Comparison of ENCODE assay signal across 17 cellular contexts in the genomic region with DNA sequence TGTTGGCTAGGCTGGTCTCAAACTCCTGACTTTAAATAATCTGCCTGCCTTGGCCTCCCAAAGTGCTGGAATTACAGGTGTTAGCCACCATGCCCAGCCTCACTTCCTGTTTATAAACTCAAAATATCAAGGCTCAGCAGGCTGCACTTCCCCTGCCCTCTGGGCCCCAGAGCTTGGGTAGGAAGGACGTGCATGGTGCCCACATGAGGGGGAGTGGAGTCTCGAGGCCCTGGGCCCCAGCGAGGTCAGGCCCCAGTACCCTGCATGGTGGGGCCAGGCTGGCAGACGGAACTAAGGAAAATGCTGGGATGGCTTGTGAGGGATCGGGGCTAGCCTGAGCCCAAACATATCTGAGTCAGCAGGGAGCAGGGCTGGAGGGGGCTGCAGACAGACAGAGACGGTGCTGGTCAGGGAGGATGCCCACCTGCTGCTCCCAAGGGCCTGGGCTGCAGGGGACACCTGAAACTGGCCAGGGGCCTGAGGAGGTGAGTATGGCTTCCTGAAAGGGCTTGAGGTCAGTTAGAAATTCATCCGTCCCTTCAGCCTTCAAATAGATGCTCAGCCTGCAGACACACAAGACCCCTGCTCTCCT. TPM values are rescaled to one million over a fixed set of nuclear protein-coding genes. Genes with fewer than 3 reads are reported as not detected.
DNase-seq lines count a peak whose midpoint lies in the region; ATAC-seq and TF ChIP-seq lines count a peak whose summit lies in the region.
"Had no signal": no experiment of that assay in that cellular context is flagged by ENCODE, and none has a peak within 500 bp of the region (broad histone marks: within the 10 kb centered on the region; RNA-seq: fewer than 3 reads in every experiment).

No MANE protein-coding gene starts in this region.

- peak overlapping the region; percentile 44 for H3K27ac Mint-ChIP-seq in activated T-cell treated with anti-CD3 and anti-CD28 coated beads, Interleukin-2, amount 50 U/mL, for 24 hours
- peak overlapping the region; percentile 80 for H3K27ac Mint-ChIP-seq in activated CD8-positive, alpha-beta T cell treated with anti-CD3 and anti-CD28 coated beads for 36 hours
- H3K27ac Mint-ChIP-seq in stimulated activated effector memory CD8-positive, alpha-beta T cell treated with anti-CD3 and anti-CD28 coated beads, Interleukin-12 subunit alpha, Interleukin-12 subunit beta, amount 100 ng/mL, for 72 hours = peak overlapping the region; percentile 95

- H3K9me3 Mint-ChIP-seq in activated T-cell treated with anti-CD3 and anti-CD28 coated beads, Interleukin-2, amount 50 U/mL, for 24 hours = no peaks in the 10 kb centered on the region
- H3K9me3 Mint-ChIP-seq in activated T-cell treated with anti-CD3 and anti-CD28 coated beads, Interleukin-2, amount 50 U/mL, for 4 hours = no peaks in the 10 kb centered on the region
- H3K9me3 Mint-ChIP-seq in activated CD8-positive, alpha-beta T cell treated with anti-CD3 and anti-CD28 coated beads for 36 hours = no peaks in the 10 kb centered on the region
- no peaks in the 10 kb centered on the region for H3K9me3 Mint-ChIP-seq in stimulated activated effector memory CD8-positive, alpha-beta T cell treated with anti-CD3 and anti-CD28 coated beads, Interleukin-12 subunit alpha, Interleukin-12 subunit beta, amount 100 ng/mL, for 72 hours

- intact Hi-C loops in activated CD8-positive, alpha-beta T cell treated with anti-CD3 and anti-CD28 coated beads for 36 hours (cut with micrococcal nuclease) = no loop called here

- no peak for TF ChIP-seq CTCF in NB4 (IDR thresholded peaks at IDR 0.05; ENCODE audit: low read depth, low read length)
- no peak for TF ChIP-seq CTCF in activated CD8-positive, alpha-beta T cell treated with anti-CD3 and anti-CD28 coated beads for 36 hours (IDR thresholded peaks at IDR 0.05)

- no peak for TF ChIP-seq POLR2A in NB4 (IDR thresholded peaks at IDR 0.05; ENCODE audit: extremely low read depth, insufficient read length)

- CTCF ChIA-PET in activated CD8-positive, alpha-beta T cell treated with anti-CD3 and anti-CD28 coated beads for 36 hours (lab: Charles Lee) = interaction anchor here (1.3 kb wide), 1 partner anchor 15 kb away, joined by 4 read pairs; no protein-coding TSS in a partner anchor

- no peak for ATAC-seq in activated T-cell treated with anti-CD3 and anti-CD28 coated beads, Interleukin-2, amount 50 U/mL, for 4 hours
- peak; percentile 58 for ATAC-seq in activated CD8-positive, alpha-beta T cell treated with anti-CD3 and anti-CD28 coated beads for 36 hours
- ATAC-seq in stimulated activated effector memory CD8-positive, alpha-beta T cell treated with anti-CD3 and anti-CD28 coated beads, Interleukin-12 subunit alpha, Interleukin-12 subunit beta, amount 100 ng/mL, for 72 hours = peak; percentile 49
- ATAC-seq in HG03139 (IDR thresholded peaks at IDR 0.05; ENCODE audit: unreplicated experiment) (no peak), GM19328 (IDR thresholded peaks at IDR 0.05; ENCODE audit: unreplicated experiment) (no peak)

- H3K4me3 Mint-ChIP-seq in activated T-cell treated with anti-CD3 and anti-CD28 coated beads, Interleukin-2, amount 50 U/mL, for 24 hours = no peak overlapping the region
- no peak overlapping the region for H3K4me3 Mint-ChIP-seq in activated T-cell treated with anti-CD3 and anti-CD28 coated beads, Interleukin-2, amount 50 U/mL, for 4 hours
- H3K4me3 Mint-ChIP-seq in activated CD8-positive, alpha-beta T cell treated with anti-CD3 and anti-CD28 coated beads for 36 hours = no peak overlapping the region
- peak overlapping the region; percentile 49 for H3K4me3 Mint-ChIP-seq in stimulated activated effector memory CD8-positive, alpha-beta T cell treated with anti-CD3 and anti-CD28 coated beads, Interleukin-12 subunit alpha, Interleukin-12 subunit beta, amount 100 ng/mL, for 72 hours

- H3K36me3 Mint-ChIP-seq in activated T-cell treated with anti-CD3 and anti-CD28 coated beads, Interleukin-2, amount 50 U/mL, for 24 hours (ENCODE audit: low read depth) = no peaks in the 10 kb centered on the region
- H3K36me3 Mint-ChIP-seq in activated T-cell treated with anti-CD3 and anti-CD28 coated beads, Interleukin-2, amount 50 U/mL, for 4 hours (ENCODE audit: insufficient read depth) = no peaks in the 10 kb centered on the region
- H3K36me3 Mint-ChIP-seq in activated CD8-positive, alpha-beta T cell treated with anti-CD3 and anti-CD28 coated beads for 36 hours (ENCODE audit: low read depth) = no peaks in the 10 kb centered on the region
- peaks cover 7% of the 10 kb centered on the region for H3K36me3 Mint-ChIP-seq in stimulated activated effector memory CD8-positive, alpha-beta T cell treated with anti-CD3 and anti-CD28 coated beads, Interleukin-12 subunit alpha, Interleukin-12 subunit beta, amount 100 ng/mL, for 72 hours

- H3K27me3 Mint-ChIP-seq in activated T-cell treated with anti-CD3 and anti-CD28 coated beads, Interleukin-2, amount 50 U/mL, for 24 hours = no peaks in the 10 kb centered on the region
- peaks cover 2% of the 10 kb centered on the region for H3K27me3 Mint-ChIP-seq in activated T-cell treated with anti-CD3 and anti-CD28 coated beads, Interleukin-2, amount 50 U/mL, for 4 hours (ENCODE audit: low read depth)
- H3K27me3 Mint-ChIP-seq in activated CD8-positive, alpha-beta T cell treated with anti-CD3 and anti-CD28 coated beads for 36 hours = no peaks in the 10 kb centered on the region

- peaks cover 32% of the 10 kb centered on the region for H3K4me1 Mint-ChIP-seq in activated T-cell treated with anti-CD3 and anti-CD28 coated beads, Interleukin-2, amount 50 U/mL, for 24 hours (ENCODE audit: low read depth)
- peaks cover 23% of the 10 kb centered on the region for H3K4me1 Mint-ChIP-seq in activated T-cell treated with anti-CD3 and anti-CD28 coated beads, Interleukin-2, amount 50 U/mL, for 4 hours (ENCODE audit: low read depth)
- H3K4me1 Mint-ChIP-seq in activated CD8-positive, alpha-beta T cell treated with anti-CD3 and anti-CD28 coated beads for 36 hours (ENCODE audit: low read depth) = peaks cover 24% of the 10 kb centered on the region
- H3K4me1 Mint-ChIP-seq in stimulated activated effector memory CD8-positive, alpha-beta T cell treated with anti-CD3 and anti-CD28 coated beads, Interleukin-12 subunit alpha, Interleukin-12 subunit beta, amount 100 ng/mL, for 72 hours = peaks cover 60% of the 10 kb centered on the region

- no peak overlapping the region for H3K4me3 ChIP-seq in NB4 (ENCODE audit: low read depth, low read length)
- H3K4me3 ChIP-seq: SK-N-MC, skin epidermis had no signal

- POLR2A ChIA-PET in activated CD8-positive, alpha-beta T cell treated with anti-CD3 and anti-CD28 coated beads for 36 hours (lab: Charles Lee) = no interaction called here

- DNase-seq in activated T-cell treated with anti-CD3 and anti-CD28 coated beads, Interleukin-2, amount 50 U/mL, for 24 hours = no peak
- DNase-seq in activated T-cell treated with anti-CD3 and anti-CD28 coated beads, Interleukin-2, amount 50 U/mL, for 4 hours = no peak
- DNase-seq in NB4 (ENCODE audit: low read depth) (peak; percentile 66), ACHN (no peak)
- peak; percentile 48 for DNase-seq in activated CD8-positive, alpha-beta T cell treated with anti-CD3 and anti-CD28 coated beads for 36 hours
- DNase-seq in stimulated activated effector memory CD8-positive, alpha-beta T cell treated with anti-CD3 and anti-CD28 coated beads, Interleukin-12 subunit alpha, Interleukin-12 subunit beta, amount 100 ng/mL, for 72 hours (ENCODE audit: low spot score in 2 of 2) = no peak
- DNase-seq: amniotic stem cell; central memory CD4-positive, alpha-beta T cell; GF-D8; NCI-H1436 treated with DMSO at 0.1 percent for 48 hours; NCI-H226; trophoblast cell; WERI-Rb-1 had no signal

- in situ Hi-C loops in ACHN (cut with HindIII; ENCODE audit: low pct_ligation_motif_present, low pct_unique_long_range_greater_than_20kb, low sequenced_read_pairs) = no loop called here

RNA-seq across cellular contexts. Expression of a gene that starts 5.1 kb away (rescaled TPM):
- total RNA-seq in activated T-cell treated with anti-CD3 and anti-CD28 coated beads, Interleukin-2, amount 50 U/mL, for 4 hours = under 1 TPM; 0.16 to 0.69 (median 0.46) TPM
- total RNA-seq in activated CD8-positive, alpha-beta T cell treated with anti-CD3 and anti-CD28 coated beads for 36 hours = under 1 TPM; 0.11 to 0.14 TPM

RNA-seq across cellular contexts. Expression of a gene that starts 50.1 kb away (rescaled TPM):
- total RNA-seq in activated T-cell treated with anti-CD3 and anti-CD28 coated beads, Interleukin-2, amount 50 U/mL, for 4 hours = 1 to 10 TPM; 3.6 to 5.5 (median 4.9) TPM
- total RNA-seq in activated CD8-positive, alpha-beta T cell treated with anti-CD3 and anti-CD28 coated beads for 36 hours = 1 to 10 TPM; 4.2 to 4.8 TPM

Comparison
In these comparisons a context has a peak if more than half of its experiments do, and no peak if none do; other contexts are left out.
1. DNase-seq: peak in NB4 (single experiment) and activated CD8-positive, alpha-beta T cell treated with anti-CD3 and anti-CD28 coated beads for 36 hours (single experiment); none in activated T-cell treated with anti-CD3 and anti-CD28 coated beads, Interleukin-2, amount 50 U/mL, for 24 hours (single experiment), activated T-cell treated with anti-CD3 and anti-CD28 coated beads, Interleukin-2, amount 50 U/mL, for 4 hours (single experiment), stimulated activated effector memory CD8-positive, alpha-beta T cell treated with anti-CD3 and anti-CD28 coated beads, Interleukin-12 subunit alpha, Interleukin-12 subunit beta, amount 100 ng/mL, for 72 hours (0 of 2) and ACHN (single experiment).
2. H3K27ac Mint-ChIP-seq: peak in every context shown above with its lines; median percentile 95 in stimulated activated effector memory CD8-positive, alpha-beta T cell treated with anti-CD3 and anti-CD28 coated beads, Interleukin-12 subunit alpha, Interleukin-12 subunit beta, amount 100 ng/mL, for 72 hours; 80 in activated CD8-positive, alpha-beta T cell treated with anti-CD3 and anti-CD28 coated beads for 36 hours; 44 in activated T-cell treated with anti-CD3 and anti-CD28 coated beads, Interleukin-2, amount 50 U/mL, for 24 hours.
3. ATAC-seq: peak in activated CD8-positive, alpha-beta T cell treated with anti-CD3 and anti-CD28 coated beads for 36 hours (single experiment) and stimulated activated effector memory CD8-positive, alpha-beta T cell treated with anti-CD3 and anti-CD28 coated beads, Interleukin-12 subunit alpha, Interleukin-12 subunit beta, amount 100 ng/mL, for 72 hours (single experiment); none in activated T-cell treated with anti-CD3 and anti-CD28 coated beads, Interleukin-2, amount 50 U/mL, for 4 hours (0 of 2), HG03139 (single experiment) and GM19328 (single experiment).